23 cellular contexts compared by ENCODE assay signal in the genomic region with DNA sequence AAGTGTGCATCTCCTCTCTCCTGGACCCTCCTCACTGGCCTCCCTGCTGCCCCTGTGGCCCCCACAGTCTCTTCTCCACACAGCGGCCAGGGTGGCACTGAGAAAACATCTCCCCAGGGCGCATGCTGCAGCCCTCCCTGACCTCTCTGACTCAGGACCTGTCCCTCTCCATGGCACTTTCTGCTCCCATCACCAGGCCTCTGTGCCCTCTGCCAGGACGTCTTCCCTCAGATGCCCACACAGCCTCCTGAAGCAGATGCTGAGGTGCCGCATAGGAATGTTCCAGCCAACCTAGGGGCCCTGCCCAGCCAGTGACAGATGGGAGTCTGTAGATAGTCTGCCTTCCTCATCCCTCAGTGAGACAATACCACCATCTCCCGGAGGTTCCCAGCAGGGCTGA. TPM values are rescaled to one million over a fixed set of nuclear protein-coding genes. Genes with fewer than 3 reads are reported as not detected.
DNase-seq lines count a peak whose midpoint lies in the region; ATAC-seq and TF ChIP-seq lines count a peak whose summit lies in the region.
"Had no signal": no experiment of that assay in that cellular context is flagged by ENCODE, and none has a peak within 500 bp of the region (broad histone marks: within the 10 kb centered on the region; RNA-seq: fewer than 3 reads in every experiment).

No MANE protein-coding gene starts in this region.

- no peak overlapping the region for H3K27ac Mint-ChIP-seq in T-helper 17 cell
- H3K27ac Mint-ChIP-seq: activated CD8-positive, alpha-beta memory T cell treated with anti-CD3 and anti-CD28 coated beads, Interleukin-2, amount 10 ng/mL, durations not matched to agents 7 days and 5 days; IgD-negative memory B cell; naive thymus-derived CD8-positive, alpha-beta T cell had no signal

- H3K27me3 Mint-ChIP-seq in T-helper 17 cell, result peaks cover 27% of the 10 kb centered on the region
- H3K27me3 Mint-ChIP-seq: activated CD8-positive, alpha-beta memory T cell treated with anti-CD3 and anti-CD28 coated beads, Interleukin-2, amount 10 ng/mL, durations not matched to agents 7 days and 5 days had no signal

- H3K4me3 ChIP-seq in left ventricle myocardium inferior (no peak overlapping the region), psoas muscle (no peak overlapping the region)
- H3K4me3 ChIP-seq: body of pancreas, GM23248, upper lobe of left lung had no signal

- ATAC-seq in T-helper 17 cell (no peak), psoas muscle (peak; percentile 17 to 51 (median 38))
- ATAC-seq: activated CD8-positive, alpha-beta memory T cell treated with anti-CD3 and anti-CD28 coated beads, Interleukin-2, amount 10 ng/mL, durations not matched to agents 7 days and 5 days; body of pancreas; naive thymus-derived CD8-positive, alpha-beta T cell had no signal

- no peaks in the 10 kb centered on the region for H3K9me3 ChIP-seq in T-helper 17 cell (ENCODE audit: control insufficient read depth, low read length, poor library complexity, severe bottlenecking)
- H3K9me3 ChIP-seq in left ventricle myocardium inferior (replicated peaks), result no peaks in the 10 kb centered on the region
- no peaks in the 10 kb centered on the region for H3K9me3 ChIP-seq in psoas muscle
- H3K9me3 ChIP-seq: body of pancreas, upper lobe of left lung had no signal

- H3K4me1 Mint-ChIP-seq in T-helper 17 cell, result peaks cover 3% of the 10 kb centered on the region
- H3K4me1 Mint-ChIP-seq: activated CD8-positive, alpha-beta memory T cell treated with anti-CD3 and anti-CD28 coated beads, Interleukin-2, amount 10 ng/mL, durations not matched to agents 7 days and 5 days had no signal

- H3K4me3 Mint-ChIP-seq in T-helper 17 cell, result no peak overlapping the region
- H3K4me3 Mint-ChIP-seq: activated CD8-positive, alpha-beta memory T cell treated with anti-CD3 and anti-CD28 coated beads, Interleukin-2, amount 10 ng/mL, durations not matched to agents 7 days and 5 days; IgD-negative memory B cell had no signal

- peaks cover 8% of the 10 kb centered on the region for H3K36me3 Mint-ChIP-seq in T-helper 17 cell (ENCODE audit: low read depth)
- H3K36me3 Mint-ChIP-seq: activated CD8-positive, alpha-beta memory T cell treated with anti-CD3 and anti-CD28 coated beads, Interleukin-2, amount 10 ng/mL, durations not matched to agents 7 days and 5 days; IgD-negative memory B cell; naive thymus-derived CD8-positive, alpha-beta T cell had no signal

- H3K27ac ChIP-seq in left ventricle myocardium inferior (replicated peaks), result peak overlapping the region; percentile 95
- H3K27ac ChIP-seq in psoas muscle, result peak overlapping the region; percentile 30
- H3K27ac ChIP-seq: 22Rv1, body of pancreas, GM23248, parathyroid adenoma, upper lobe of left lung had no signal

- H3K36me3 ChIP-seq in left ventricle myocardium inferior, result peaks cover 33% of the 10 kb centered on the region
- H3K36me3 ChIP-seq in psoas muscle (ENCODE audit: insufficient read depth in 1 of 2, low read depth in 1 of 2), result peaks cover 0 to 6% of the 10 kb centered on the region in 2 donors
- H3K36me3 ChIP-seq: upper lobe of left lung had no signal

- WGBS in psoas muscle, 3 donors, result 49 to 61% (median 49%) methylated on average over 5 of the region's 5 CpGs

- no peaks in the 10 kb centered on the region for H3K27me3 ChIP-seq in left ventricle myocardium inferior (ENCODE audit: low read depth)
- H3K27me3 ChIP-seq in psoas muscle (ENCODE audit: insufficient read depth in 3 of 3, low read length in 2 of 3), result no peaks in the 10 kb centered on the region
- H3K27me3 ChIP-seq: body of pancreas, upper lobe of left lung had no signal

- DNase-seq in DMS 273 (lab: John Stamatoyannopoulos, UW; ENCODE audit: unreplicated experiment) (peak; percentile 44), DMS 273 treated with DMSO at 0.1 percent for 48 hours (lab: John Stamatoyannopoulos, UW) (no peak), T-helper 17 cell (peak in 2 of 3 donors; percentile 3 to 5), left ventricle myocardium inferior (no peak), psoas muscle (peak in 1 of 2 donors; percentile 61), NCI-H187 treated with DMSO at 0.1 percent for 48 hours (lab: John Stamatoyannopoulos, UW) (no peak), NCI-H345 treated with DMSO at 0.1 percent for 48 hours (lab: John Stamatoyannopoulos, UW; ENCODE audit: unreplicated experiment) (no peak)
- DNase-seq in stimulated activated CD4-positive, alpha-beta T cell treated with anti-CD3 and anti-CD28 coated beads, Interleukin-12 subunit alpha, Interleukin-12 subunit beta, amount 100 ng/mL, for 4 hours, result no peak
- DNase-seq: activated CD8-positive, alpha-beta memory T cell treated with anti-CD3 and anti-CD28 coated beads, Interleukin-2, amount 10 ng/mL, durations not matched to agents 7 days and 5 days; DMS79; GF-D8; GM23248; NCI-H1105 treated with DMSO at 0.1 percent for 48 hours; NCI-H2029 treated with DMSO at 0.1 percent for 48 hours; NCI-H345; SIG-M5; stimulated activated CD8-positive, alpha-beta memory T cell treated with anti-CD3 and anti-CD28 coated beads, Interleukin-4, amount 100 ng/mL, for 48 hours had no signal

- TF ChIP-seq CTCF in left ventricle myocardium inferior (IDR thresholded peaks at IDR 0.05; ENCODE audit: borderline replicate concordance), result no peak
- no peak for TF ChIP-seq CTCF in psoas muscle (IDR thresholded peaks at IDR 0.05)

- H3K4me1 ChIP-seq in left ventricle myocardium inferior (peaks cover 17% of the 10 kb centered on the region), psoas muscle (no peaks in the 10 kb centered on the region)
- H3K4me1 ChIP-seq: body of pancreas, parathyroid adenoma, upper lobe of left lung had no signal

- intact Hi-C loops in left ventricle myocardium inferior (cut with micrococcal nuclease), result no loop called here
- intact Hi-C loops in psoas muscle (cut with DNase I), result no loop called here

RNA-seq across cellular contexts. Expression of a gene that starts 8.7 kb away (rescaled TPM):
- not detected for total RNA-seq in T-helper 17 cell
- total RNA-seq in left ventricle myocardium inferior, result 7,440 TPM
- 1,000 to 10,000 TPM in 2 of 4 donors, 100 to 1,000 TPM in 2; 395 to 2,071 (median 1,091) TPM for total RNA-seq in psoas muscle
- polyA plus RNA-seq in psoas muscle, result 1,000 to 10,000 TPM in 2 of 3 donors, 100 to 1,000 TPM in 1; 555 to 3,091 (median 2,834) TPM
- total RNA-seq: activated CD8-positive, alpha-beta memory T cell treated with anti-CD3 and anti-CD28 coated beads, Interleukin-2, amount 10 ng/mL, durations not matched to agents 7 days and 5 days; GM23248; naive thymus-derived CD8-positive, alpha-beta T cell had no signal
- polyA plus RNA-seq: GM23248; IgD-negative memory B cell; naive thymus-derived CD8-positive, alpha-beta T cell had no signal

RNA-seq across cellular contexts. Expression of a gene that starts 23.0 kb away (rescaled TPM):
- total RNA-seq in T-helper 17 cell (not detected), left ventricle myocardium inferior (6.4 TPM), psoas muscle (1 to 10 TPM; 1.1 to 5.9 (median 4.1) TPM)
- 1 to 10 TPM; 4.0 to 5.2 (median 4.2) TPM for polyA plus RNA-seq in psoas muscle
- total RNA-seq: activated CD8-positive, alpha-beta memory T cell treated with anti-CD3 and anti-CD28 coated beads, Interleukin-2, amount 10 ng/mL, durations not matched to agents 7 days and 5 days; naive thymus-derived CD8-positive, alpha-beta T cell had no signal
- polyA plus RNA-seq: IgD-negative memory B cell; naive thymus-derived CD8-positive, alpha-beta T cell had no signal

Comparison
In these comparisons a context has a peak if more than half of its experiments do, and no peak if none do; other contexts are left out.
1. DNase-seq: peak in DMS 273 (single experiment) and T-helper 17 cell (2 of 3); none in DMS 273 treated with DMSO at 0.1 percent for 48 hours (single experiment), left ventricle myocardium inferior (single experiment), stimulated activated CD4-positive, alpha-beta T cell treated with anti-CD3 and anti-CD28 coated beads, Interleukin-12 subunit alpha, Interleukin-12 subunit beta, amount 100 ng/mL, for 4 hours (single experiment), NCI-H187 treated with DMSO at 0.1 percent for 48 hours (single experiment) and NCI-H345 treated with DMSO at 0.1 percent for 48 hours (single experiment).
2. RNA of a gene that starts 8.7 kb away (total RNA-seq): 7,440 TPM in left ventricle myocardium inferior (single experiment) and 395 to 2,071 TPM in psoas muscle; not detected in T-helper 17 cell; every median in the first group is over 100 times any median in the second.